15 cellular contexts compared by ENCODE assay signal in the genomic region with DNA sequence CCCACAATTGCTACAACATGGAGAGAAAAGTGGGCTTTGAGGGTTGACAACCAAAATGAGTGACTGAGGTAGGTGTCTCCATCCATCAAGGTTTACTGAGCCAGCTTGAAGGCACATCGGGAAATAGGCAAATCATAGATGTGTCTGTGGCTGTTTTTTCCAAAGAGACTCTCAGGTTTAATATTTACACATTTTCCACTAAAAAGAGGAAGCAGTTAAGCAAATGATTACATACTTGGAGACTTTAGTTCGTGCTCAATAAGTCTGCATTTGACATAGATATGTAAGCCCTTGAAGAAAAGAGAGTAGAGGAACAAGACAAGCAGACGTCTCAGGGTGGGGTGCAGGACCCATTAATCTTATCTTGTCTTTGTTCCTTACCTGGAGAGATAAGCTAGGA.
"Had no signal": no experiment of that assay in that cellular context is flagged by ENCODE, and none has a peak within 500 bp of the region (broad histone marks: within the 10 kb centered on the region; RNA-seq: fewer than 3 reads in every experiment).

No MANE protein-coding gene starts in this region.

- H3K4me3 ChIP-seq: tibial nerve had no signal

- H3K36me3 ChIP-seq: brain microvascular endothelial cell, tibial nerve had no signal

- H3K27ac Mint-ChIP-seq: activated naive CD4-positive, alpha-beta T cell treated with anti-CD3 and anti-CD28 coated beads, Interleukin-2, amount 50 U/mL, for 24 hours; effector memory CD8-positive, alpha-beta T cell; nephron; progenitor cell of endocrine pancreas; stimulated activated effector memory CD8-positive, alpha-beta T cell treated with anti-CD3 and anti-CD28 coated beads, Interleukin-12 subunit alpha, Interleukin-12 subunit beta, amount 100 ng/mL, for 72 hours had no signal

- H3K4me3 Mint-ChIP-seq: activated naive CD4-positive, alpha-beta T cell treated with anti-CD3 and anti-CD28 coated beads, Interleukin-2, amount 50 U/mL, for 24 hours; effector memory CD8-positive, alpha-beta T cell; nephron; stimulated activated effector memory CD8-positive, alpha-beta T cell treated with anti-CD3 and anti-CD28 coated beads, Interleukin-12 subunit alpha, Interleukin-12 subunit beta, amount 100 ng/mL, for 72 hours had no signal

- H3K9me3 ChIP-seq: tibial nerve had no signal

- H3K4me1 Mint-ChIP-seq: activated naive CD4-positive, alpha-beta T cell treated with anti-CD3 and anti-CD28 coated beads, Interleukin-2, amount 50 U/mL, for 24 hours; nephron had no signal

- H3K27me3 ChIP-seq: brain microvascular endothelial cell, tibial nerve had no signal

- DNase-seq: activated CD4-positive, alpha-beta T cell treated with anti-CD3 and anti-CD28 coated beads, Interleukin-2, amount 50 U/mL, for 4 hours; activated CD4-positive, CD25-positive, alpha-beta regulatory T cell treated with anti-CD3 and anti-CD28 coated beads, Interleukin-2, amount 50 U/mL, for 72 hours; activated T-cell treated with anti-CD3 and anti-CD28 coated beads, Interleukin-2, amount 50 U/mL, for 1 hour; amniotic stem cell; brain microvascular endothelial cell; effector memory CD8-positive, alpha-beta T cell; left colon; occipital lobe; right cardiac atrium; small intestine had no signal

- H3K27ac ChIP-seq: brain microvascular endothelial cell, tibial nerve had no signal

- H3K36me3 Mint-ChIP-seq: activated naive CD4-positive, alpha-beta T cell treated with anti-CD3 and anti-CD28 coated beads, Interleukin-2, amount 50 U/mL, for 24 hours; stimulated activated effector memory CD8-positive, alpha-beta T cell treated with anti-CD3 and anti-CD28 coated beads, Interleukin-12 subunit alpha, Interleukin-12 subunit beta, amount 100 ng/mL, for 72 hours had no signal

- H3K9me3 Mint-ChIP-seq: activated naive CD4-positive, alpha-beta T cell treated with anti-CD3 and anti-CD28 coated beads, Interleukin-2, amount 50 U/mL, for 24 hours; effector memory CD8-positive, alpha-beta T cell; nephron; stimulated activated effector memory CD8-positive, alpha-beta T cell treated with anti-CD3 and anti-CD28 coated beads, Interleukin-12 subunit alpha, Interleukin-12 subunit beta, amount 100 ng/mL, for 72 hours had no signal
